8 cellular contexts compared by ENCODE assay signal in the genomic region with DNA sequence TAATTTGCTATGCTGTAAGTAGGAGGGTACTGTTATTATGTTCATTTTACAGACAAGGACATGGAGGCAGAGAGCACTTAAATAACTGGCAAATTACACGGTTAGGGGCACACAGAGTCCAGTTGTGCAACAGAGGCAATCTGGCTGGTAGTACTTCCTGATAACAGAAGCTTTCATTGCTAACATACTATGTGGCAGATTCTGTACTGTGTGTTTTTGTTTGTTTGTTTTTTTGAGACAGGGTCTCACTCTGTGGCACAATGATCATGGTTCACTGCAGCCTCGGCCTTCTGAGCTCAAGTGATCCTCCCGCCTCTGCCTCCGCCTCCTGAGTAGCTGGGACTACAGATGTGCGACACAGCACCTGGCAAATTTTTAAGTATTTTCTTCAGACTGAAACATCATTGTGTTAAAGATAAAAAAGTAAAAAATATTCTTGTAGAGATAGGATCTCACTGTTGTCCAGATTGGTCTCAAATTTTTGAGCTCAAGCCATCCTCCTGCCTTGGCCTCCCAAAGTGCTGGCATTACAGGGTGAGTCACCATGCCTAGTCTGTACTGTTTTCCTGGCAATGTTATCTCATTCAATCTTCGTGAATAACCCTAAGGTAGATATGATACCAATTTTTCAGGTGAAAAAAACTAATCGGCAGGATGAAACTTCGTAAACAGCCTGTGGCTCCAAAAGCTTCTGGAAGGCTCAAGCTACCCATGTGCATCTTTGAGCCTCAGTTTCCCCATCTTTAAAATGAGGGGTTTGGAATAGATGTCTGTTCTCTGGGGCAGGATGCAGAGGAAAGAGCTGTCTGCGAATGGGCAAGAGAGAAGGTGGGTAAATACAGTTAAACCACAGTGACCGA. TPM values are rescaled to one million over a fixed set of nuclear protein-coding genes. Genes with fewer than 3 reads are reported as not detected.
DNase-seq lines count a peak whose midpoint lies in the region; ATAC-seq and TF ChIP-seq lines count a peak whose summit lies in the region.

No MANE protein-coding gene starts in this region.

- H3K27ac ChIP-seq in 22Rv1 (peak overlapping the region; percentile 74), liver (ENCODE audit: low read depth in 1 of 2, low read length in 2 of 2) (peak overlapping the region; percentile 67 to 78), uterus (peak overlapping the region; percentile 87 to 90)

- ATAC-seq in HG03159 (IDR thresholded peaks at IDR 0.05; ENCODE audit: unreplicated experiment) (no peak), HG02981 (IDR thresholded peaks at IDR 0.05; ENCODE audit: unreplicated experiment) (no peak)

- TF ChIP-seq POLR2A in uterus (IDR thresholded peaks at IDR 0.05) = no peak

- H3K4me3 ChIP-seq in adipocyte (ENCODE audit: low read length) (peak overlapping the region; percentile 94), liver (ENCODE audit: low read depth in 1 of 3, low read length in 3 of 3) (peak overlapping the region in 2 of 3 donors; percentile 86 to 92), uterus (peak overlapping the region; percentile 64 to 92)

- H3K9ac ChIP-seq in adipocyte (ENCODE audit: low read length) (peak overlapping the region; percentile 91), liver (ENCODE audit: low read depth in 1 of 2, low read length in 2 of 2) (peak overlapping the region; percentile 70 to 81)

- H3K4me1 ChIP-seq in adipocyte (ENCODE audit: control insufficient read depth, insufficient read depth, low read length) (peaks cover 9% of the 10 kb centered on the region), liver (ENCODE audit: control insufficient read depth in 4 of 4, insufficient read depth in 4 of 4, low read length in 3 of 4) (peaks cover 0 to 7% (median 4%) of the 10 kb centered on the region in 4 donors), uterus (no peaks in the 10 kb centered on the region)

- intact Hi-C loops in uterus (cut with DNase I; ENCODE audit: low total_unique reads) = no loop called here

- DNase-seq in HuH-7 (ENCODE audit: low spot score) (peak; percentile 13), adipocyte (ENCODE audit: low read depth) (no peak), uterus (no peak), SW 1271 (lab: John Stamatoyannopoulos, UW) (no peak)

- no peaks in the 10 kb centered on the region for H3K9me3 ChIP-seq in adipocyte (ENCODE audit: control insufficient read depth, low read length)
- no peaks in the 10 kb centered on the region for H3K9me3 ChIP-seq in liver (ENCODE audit: control insufficient read depth in 4 of 4, low read length in 3 of 4)
- no peaks in the 10 kb centered on the region for H3K9me3 ChIP-seq in uterus

- H3K27me3 ChIP-seq in adipocyte (replicated peaks; ENCODE audit: control insufficient read depth, insufficient read depth, low read length) = no peaks in the 10 kb centered on the region
- H3K27me3 ChIP-seq in liver (ENCODE audit: control insufficient read depth in 4 of 4, insufficient read depth in 4 of 4, low read length in 3 of 4) = no peaks in the 10 kb centered on the region
- no peaks in the 10 kb centered on the region for H3K27me3 ChIP-seq in uterus

- H3K36me3 ChIP-seq in adipocyte (ENCODE audit: control insufficient read depth, insufficient read depth, low read length, severe bottlenecking) = no peaks in the 10 kb centered on the region
- H3K36me3 ChIP-seq in liver (ENCODE audit: control insufficient read depth in 4 of 4, insufficient read depth in 3 of 4, low read depth in 1 of 4, low read length in 3 of 4) = no peaks in the 10 kb centered on the region
- H3K36me3 ChIP-seq in uterus = no peaks in the 10 kb centered on the region

- no peak for TF ChIP-seq RAD21 in liver (IDR thresholded peaks at IDR 0.05)

- 60% methylated on average over 10 of the region's 10 CpGs for WGBS in liver

- TF ChIP-seq CTCF in 22Rv1 (IDR thresholded peaks at IDR 0.05) (no peak), liver (IDR thresholded peaks at IDR 0.05; ENCODE audit: low read depth, low read length, missing input control) (no peak), uterus (IDR thresholded peaks at IDR 0.05) (no peak)

TF ChIP-seq in liver, 16 proteins besides CTCF, POLR2A, EP300 and RAD21:
- TF ChIP-seq YY1 (IDR thresholded peaks at IDR 0.05) = no peak
- TF ChIP-seq FOXA1 (IDR thresholded peaks at IDR 0.05) = no peak
- TF ChIP-seq EGR1 (IDR thresholded peaks at IDR 0.05; ENCODE audit: low read depth in 2 of 2) = no peak
- TF ChIP-seq GABPA (IDR thresholded peaks at IDR 0.05 in 1 of 2, conservative IDR thresholded peaks at IDR 0.05 in 1 of 2) = no peak
TF ChIP-seq in liver: peak in this region for 0.

RNA-seq across cellular contexts. Expression of a gene that starts 0.9 kb away (rescaled TPM):
- total RNA-seq in liver (100 to 1,000 TPM in 1 of 2 donors, 10 to 100 TPM in 1; 68.5 to 112 TPM), uterus (100 to 1,000 TPM in 1 of 4 donors, 10 to 100 TPM in 3; 22.0 to 132 (median 68.3) TPM)
- polyA plus RNA-seq in liver = 100 to 1,000 TPM in 1 of 2 donors, 10 to 100 TPM in 1; 94.6 to 111 TPM
